Comparison of ENCODE assay signal across 9 cellular contexts in the genomic region with DNA sequence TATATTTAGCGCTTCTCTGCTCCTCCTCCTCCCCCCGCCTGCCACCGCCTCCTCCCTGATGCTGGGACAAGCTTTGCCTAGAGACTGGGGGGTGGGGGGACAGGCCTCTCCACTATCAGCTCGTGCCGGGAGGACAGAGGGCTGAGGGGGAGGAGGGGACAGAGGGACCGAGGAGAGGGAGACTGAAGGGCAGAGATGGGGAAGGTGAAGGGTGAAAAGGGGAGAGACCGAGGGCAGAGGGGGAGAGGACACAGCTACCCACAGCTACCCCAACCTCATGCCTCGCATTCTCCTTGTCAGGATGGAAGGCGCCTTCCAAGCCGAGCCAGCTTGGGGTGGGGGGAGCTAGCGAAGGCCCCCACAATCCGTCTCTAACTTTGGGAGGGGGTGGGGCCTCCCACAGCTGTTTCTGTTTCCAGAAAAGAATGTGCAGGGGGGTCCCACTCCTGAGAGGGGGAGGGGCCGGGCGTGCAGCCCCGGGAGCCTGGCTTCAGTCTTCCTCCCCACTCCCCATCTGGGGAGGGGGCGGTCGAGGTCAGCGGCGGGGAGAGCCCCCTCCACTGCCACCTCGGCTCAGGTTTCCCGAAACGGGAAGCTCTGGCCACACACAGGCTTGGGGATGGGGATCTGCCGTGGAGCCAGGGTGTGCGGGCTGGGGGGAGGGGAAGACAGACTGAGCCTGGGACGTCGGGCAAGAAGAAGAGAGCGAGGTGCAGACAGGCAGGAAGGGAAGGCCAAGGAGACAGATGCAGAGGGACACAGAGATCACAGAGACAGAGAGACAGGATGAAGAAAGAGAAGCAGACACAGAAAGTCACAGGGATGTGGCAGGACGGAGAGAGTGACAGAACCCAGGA. TPM values are rescaled to one million over a fixed set of nuclear protein-coding genes. Genes with fewer than 3 reads are reported as not detected.
A peak's percentile ranks its signal among the peaks of the same experiment; 100 is the strongest.
DNase-seq lines count a peak whose midpoint lies in the region; ATAC-seq and TF ChIP-seq lines count a peak whose summit lies in the region.
"Had no signal": no experiment of that assay in that cellular context is flagged by ENCODE, and none has a peak within 500 bp of the region (broad histone marks: within the 10 kb centered on the region; RNA-seq: fewer than 3 reads in every experiment).

No MANE protein-coding gene starts in this region.

- POLR2A ChIA-PET in CD8-positive, alpha-beta T cell (lab: Charles Lee): no interaction called here

- no peak for TF ChIP-seq CTCF in CD8-positive, alpha-beta T cell (IDR thresholded peaks at IDR 0.05)

- peak overlapping the region; percentile 63 for H3K4me3 Mint-ChIP-seq in CD8-positive, alpha-beta T cell

- CTCF ChIA-PET in CD8-positive, alpha-beta T cell (lab: Charles Lee): interaction anchor here (0.7 to 1.5 kb wide), 5 partner anchors 16 to 143 kb away, joined by 3 to 6 read pairs (median 4); no protein-coding TSS in a partner anchor

- peaks cover 27% of the 10 kb centered on the region for H3K4me1 Mint-ChIP-seq in CD8-positive, alpha-beta T cell (ENCODE audit: low read depth)

- no peak for ATAC-seq in CD8-positive, alpha-beta T cell
- ATAC-seq in GM21515 (IDR thresholded peaks at IDR 0.05; ENCODE audit: unreplicated experiment) (no peak), HG03097 (IDR thresholded peaks at IDR 0.05; ENCODE audit: low FRiP score, unreplicated experiment) (no peak)

- no peaks in the 10 kb centered on the region for H3K9me3 ChIP-seq in CD8-positive, alpha-beta T cell (ENCODE audit: low read length)
- H3K9me3 ChIP-seq in muscle layer of duodenum (ENCODE audit: control insufficient read depth in 1 of 2, low read length in 2 of 2): no peaks in the 10 kb centered on the region

- no peak overlapping the region for H3K27ac ChIP-seq in CD8-positive, alpha-beta T cell (ENCODE audit: low read depth, low read length)
- peak overlapping the region; percentile 10 for H3K27ac ChIP-seq in muscle layer of duodenum (ENCODE audit: low read length)

- no peak overlapping the region for H3K4me3 ChIP-seq in CD8-positive, alpha-beta T cell (ENCODE audit: low read depth, low read length)
- peak overlapping the region; percentile 47 to 75 for H3K4me3 ChIP-seq in muscle layer of duodenum (ENCODE audit: low read depth in 1 of 2, low read length in 2 of 2)

- peaks cover 25% of the 10 kb centered on the region for H3K27me3 Mint-ChIP-seq in CD8-positive, alpha-beta T cell (ENCODE audit: low read depth)

- peaks cover 7% of the 10 kb centered on the region for H3K27me3 ChIP-seq in CD8-positive, alpha-beta T cell (ENCODE audit: insufficient read depth, low read length)
- H3K27me3 ChIP-seq in muscle layer of duodenum (ENCODE audit: low read depth, low read length): no peaks in the 10 kb centered on the region

- no peak overlapping the region for H3K27ac Mint-ChIP-seq in CD8-positive, alpha-beta T cell

- no peaks in the 10 kb centered on the region for H3K9me3 Mint-ChIP-seq in CD8-positive, alpha-beta T cell

- peaks cover 26% of the 10 kb centered on the region for H3K4me1 ChIP-seq in CD8-positive, alpha-beta T cell (ENCODE audit: insufficient read depth, low read length)
- H3K4me1 ChIP-seq in muscle layer of duodenum (ENCODE audit: control insufficient read depth in 1 of 2, insufficient read depth in 2 of 2, low read length in 2 of 2): peaks cover 4 to 41% of the 10 kb centered on the region in 2 donors

- no peaks in the 10 kb centered on the region for H3K36me3 Mint-ChIP-seq in CD8-positive, alpha-beta T cell

- no peaks in the 10 kb centered on the region for H3K36me3 ChIP-seq in CD8-positive, alpha-beta T cell (ENCODE audit: insufficient read depth, low read length)
- no peaks in the 10 kb centered on the region for H3K36me3 ChIP-seq in muscle layer of duodenum (ENCODE audit: control insufficient read depth in 1 of 2, insufficient read depth in 2 of 2, low read length in 2 of 2)

- intact Hi-C loops in CD8-positive, alpha-beta T cell (cut with DNase I, micrococcal nuclease): loop anchor here in 1 of 2 experiments (2.0 kb wide), 2 partner anchors 55 to 967 kb away; a partner anchor contains a TSS

- DNase-seq in CD8-positive, alpha-beta T cell: no peak
- DNase-seq in MV-4-11 (lab: John Stamatoyannopoulos, UW) (peak; percentile 23), cerebellar cortex (ENCODE audit: low spot score) (peak; percentile 27), NCI-H1092 (lab: John Stamatoyannopoulos, UW) (no peak), NCI-H2029 treated with DMSO at 0.1 percent for 48 hours (lab: John Stamatoyannopoulos, UW) (no peak)

RNA-seq across cellular contexts. Expression of a gene that starts 1.6 kb away (rescaled TPM):
- not detected for total RNA-seq in CD8-positive, alpha-beta T cell

RNA-seq across cellular contexts. Expression of a gene that starts 23.4 kb away (rescaled TPM):
- not detected for total RNA-seq in CD8-positive, alpha-beta T cell
- total RNA-seq: HT1080 had no signal

RNA-seq across cellular contexts. Expression of a gene that starts 34.5 kb away (rescaled TPM):
- total RNA-seq in CD8-positive, alpha-beta T cell: under 1 TPM in 1 of 2 experiments, not detected in 1; 0.25 TPM

RNA-seq across cellular contexts. Expression of a gene that starts 57.5 kb away (rescaled TPM):
- total RNA-seq in CD8-positive, alpha-beta T cell: 10 to 100 TPM; 81.1 to 89.7 TPM

RNA-seq across cellular contexts. Expression of a gene that starts 58.2 kb away (rescaled TPM):
- 100 to 1,000 TPM; 139 to 150 TPM for total RNA-seq in CD8-positive, alpha-beta T cell

Comparison
In these comparisons a context has a peak if more than half of its experiments do, and no peak if none do; other contexts are left out.
1. DNase-seq: peak in MV-4-11 (single experiment) and cerebellar cortex (single experiment); none in CD8-positive, alpha-beta T cell (0 of 7), NCI-H1092 (single experiment) and NCI-H2029 treated with DMSO at 0.1 percent for 48 hours (single experiment).